21 cellular contexts compared by ENCODE assay signal in the genomic region with DNA sequence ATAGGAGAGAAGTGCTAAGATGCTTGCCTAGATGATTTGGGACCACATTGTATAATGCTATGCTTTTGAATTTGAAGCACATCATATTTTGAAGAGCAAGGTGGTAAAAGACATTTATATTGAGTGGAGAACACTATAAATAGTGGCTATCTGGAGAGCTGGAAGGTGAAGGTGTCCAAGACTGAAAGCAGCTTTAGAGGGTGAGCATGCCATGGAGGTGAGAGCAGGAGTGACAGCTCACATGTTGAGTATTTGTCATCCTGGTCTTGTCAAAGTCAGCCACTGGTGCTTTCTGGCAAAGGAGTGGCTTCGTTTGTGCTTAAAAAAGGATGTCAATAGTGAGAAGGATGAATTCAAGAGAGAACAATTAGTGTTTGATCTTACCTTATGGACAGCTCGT.
DNase-seq lines count a peak whose midpoint lies in the region; ATAC-seq, FAIRE-seq and TF ChIP-seq lines count a peak whose summit lies in the region.
"Had no signal": no experiment of that assay in that cellular context is flagged by ENCODE, and none has a peak within 500 bp of the region (broad histone marks: within the 10 kb centered on the region; RNA-seq: fewer than 3 reads in every experiment).

No MANE protein-coding gene starts in this region.

- H3K4me1 ChIP-seq in endothelial cell of umbilical vein (ENCODE audit: control insufficient read depth, extremely low read depth, insufficient read depth, low read length) = peaks cover 58% of the 10 kb centered on the region
- H3K4me1 ChIP-seq: A549 had no signal

- H3K4me3 ChIP-seq in endothelial cell of umbilical vein (replicated peaks in 1 of 3; ENCODE audit: insufficient read depth in 1 of 3, low read depth in 1 of 3, low read length in 3 of 3) = no peak overlapping the region
- H3K4me3 ChIP-seq: A549 had no signal

- ATAC-seq in Right ventricle myocardium inferior (peak; percentile 45), left cardiac atrium (no peak), left ventricle myocardium superior (peak; percentile 85)
- ATAC-seq: A549 had no signal

- POLR2A ChIA-PET in endothelial cell of umbilical vein (lab: Charles Lee) = interaction anchor here (1.1 kb wide), 1 partner anchor 13 kb away, joined by 3 read pairs; no protein-coding TSS in a partner anchor

- no peak for TF ChIP-seq POLR2A in endothelial cell of umbilical vein (IDR thresholded peaks at IDR 0.05; ENCODE audit: low read depth, low read length)

- H3K27ac ChIP-seq in endothelial cell of umbilical vein (ENCODE audit: insufficient read depth, low read depth, low read length) = peak overlapping the region; percentile 90
- H3K27ac ChIP-seq: A549 had no signal

- dilution Hi-C loops in endothelial cell of umbilical vein (cut with MboI; ENCODE audit: extremely low pct_ligation_motif_present, low sequenced_read_pairs) = no loop called here

- H3K9ac ChIP-seq in endothelial cell of umbilical vein (replicated peaks; ENCODE audit: extremely low read depth, insufficient read depth, low read length) = peak overlapping the region; percentile 45

- no peaks in the 10 kb centered on the region for H3K27me3 ChIP-seq in endothelial cell of umbilical vein (ENCODE audit: control insufficient read depth in 2 of 2, insufficient read depth in 2 of 2, low read length in 2 of 2)

- H3K9me1 ChIP-seq in endothelial cell of umbilical vein (replicated peaks; ENCODE audit: control insufficient read depth, extremely low read depth, insufficient read depth, low read length) = no peaks in the 10 kb centered on the region

- peaks cover 10% of the 10 kb centered on the region for H3K9me3 ChIP-seq in endothelial cell of umbilical vein (replicated peaks; ENCODE audit: control insufficient read depth, insufficient read depth, low read length)
- H3K9me3 ChIP-seq: A549 had no signal

- no peaks in the 10 kb centered on the region for H3K36me3 ChIP-seq in endothelial cell of umbilical vein (ENCODE audit: control insufficient read depth in 2 of 2, extremely low read depth in 1 of 2, insufficient read depth in 2 of 2, low read length in 2 of 2)

- intact Hi-C loops in Right ventricle myocardium inferior (cut with DNase I) = no loop called here
- intact Hi-C loops in left cardiac atrium (cut with DNase I) = no loop called here
- intact Hi-C loops in left ventricle myocardium superior (cut with micrococcal nuclease) = no loop called here
- intact Hi-C loops in cardiac septum (cut with DNase I) = no loop called here
- intact Hi-C loops in endothelial cell of umbilical vein (cut with micrococcal nuclease) = loop anchor here (2.0 kb wide), 1 partner anchor 563 kb away; no protein-coding TSS in a partner anchor
- intact Hi-C loops in posterior cingulate gyrus (cut with DNase I) = no loop called here

- no peak overlapping the region for H3K4me2 ChIP-seq in endothelial cell of umbilical vein (ENCODE audit: insufficient read depth, low read length)
- H3K4me2 ChIP-seq: A549 had no signal

- CTCF ChIA-PET in endothelial cell of umbilical vein (lab: Charles Lee) = interaction anchor here (1.0 to 6.5 kb wide), 4 partner anchors 11 to 66 kb away, joined by 3 to 43 read pairs (median 4); no protein-coding TSS in a partner anchor

- FAIRE-seq in endothelial cell of umbilical vein (lab: Jason Lieb, UNC) = no peak
- FAIRE-seq: A549, GM12891, GM18507, H1 had no signal

- H4K20me1 ChIP-seq in endothelial cell of umbilical vein (replicated peaks; ENCODE audit: control insufficient read depth, extremely low read depth, insufficient read depth, low read length) = no peaks in the 10 kb centered on the region

- H3K79me2 ChIP-seq in endothelial cell of umbilical vein (ENCODE audit: control insufficient read depth, insufficient read depth, low read length) = no peaks in the 10 kb centered on the region

- H2AFZ ChIP-seq in endothelial cell of umbilical vein (ENCODE audit: low read depth, low read length) = no peak overlapping the region

- DNase-seq in Right ventricle myocardium inferior (ENCODE audit: missing footprints) (no peak), left cardiac atrium (no peak), left ventricle myocardium superior (no peak), cardiac septum (ENCODE audit: low spot score) (no peak), endothelial cell of umbilical vein (ENCODE audit: low read depth, low spot score) (no peak), AG08395 (ENCODE audit: low spot score) (no peak), posterior cingulate gyrus (no peak)
- DNase-seq: 8988T; ACHN; C1 segment of cervical spinal cord; Calu3; CD4-positive, alpha-beta memory T cell; COR-L47; DMS53; DMS79 treated with DMSO at 0.1 percent for 48 hours; GF-D8; H7 had no signal

- no peak for TF ChIP-seq CTCF in endothelial cell of umbilical vein (IDR thresholded peaks at IDR 0.05; ENCODE audit: extremely low read depth in 1 of 2, insufficient read depth in 1 of 2, low read depth in 1 of 2, low read length in 2 of 2)

- BruUV-seq in endothelial cell of umbilical vein (replicated peaks; lab: Mats Ljungman, UMichigan) = TSS peak; percentile 53

TF ChIP-seq in endothelial cell of umbilical vein, 7 proteins besides CTCF, POLR2A, EP300 and RAD21:
- no peak for TF ChIP-seq MAX (IDR thresholded peaks at IDR 0.05; ENCODE audit: insufficient read depth, insufficient read length)
- no peak for TF ChIP-seq FOS (IDR thresholded peaks at IDR 0.05; ENCODE audit: borderline replicate concordance, insufficient read depth, low read length)
- TF ChIP-seq MYC (IDR thresholded peaks at IDR 0.05; ENCODE audit: low read depth, low read length) = no peak
- no peak for TF ChIP-seq GATA2 (IDR thresholded peaks at IDR 0.05; ENCODE audit: insufficient read depth, insufficient read length, low read depth, low read length)
- no peak for TF ChIP-seq POLR2AphosphoS5 (IDR thresholded peaks at IDR 0.05; ENCODE audit: insufficient read depth, low read depth, low read length)
- no peak for TF ChIP-seq EZH2 (IDR thresholded peaks at IDR 0.05; ENCODE audit: borderline replicate concordance, low read depth, low read length, severe bottlenecking)
- no peak for TF ChIP-seq JUN (IDR thresholded peaks at IDR 0.05; ENCODE audit: borderline replicate concordance, insufficient read depth, insufficient read length, low read depth)

Comparison
In these comparisons a context has a peak if more than half of its experiments do, and no peak if none do; other contexts are left out.
1. ATAC-seq: peak in Right ventricle myocardium inferior (single experiment) and left ventricle myocardium superior (single experiment); none in left cardiac atrium (0 of 2).